In the genomic region with DNA sequence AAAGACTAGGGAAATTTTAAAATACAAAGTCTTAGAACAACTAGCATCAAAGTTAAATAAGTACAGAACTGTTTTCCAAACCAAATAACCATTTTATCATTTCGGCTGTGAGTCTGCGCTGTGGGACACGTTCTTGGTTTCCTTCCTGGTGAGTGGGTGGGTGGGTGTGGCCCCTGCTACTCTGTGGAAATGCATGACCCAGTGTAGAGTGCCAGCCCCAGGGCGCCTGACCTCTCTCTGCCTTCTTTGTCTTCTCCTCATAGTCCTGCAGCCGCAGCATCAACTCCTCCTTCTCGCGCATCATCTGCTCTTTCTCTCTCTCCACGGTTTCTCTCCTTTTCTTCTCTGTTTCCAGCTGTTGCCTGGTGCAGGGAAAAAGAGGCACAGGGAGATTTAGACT, we compare ENCODE assay signal across 1 cellular context.
TF ChIP-seq lines count a peak whose summit lies in the region.

No MANE protein-coding gene starts in this region.

TF ChIP-seq in WTC11, 78 proteins besides CTCF, POLR2A, EP300 and RAD21 (continued from another document):
- no peak for TF ChIP-seq AFF4 (CRISPR knock-in tag; IDR thresholded peaks at IDR 0.05; ENCODE audit: borderline replicate concordance)
- TF ChIP-seq ATF6 (CRISPR knock-in tag; IDR thresholded peaks at IDR 0.05), result no peak
- TF ChIP-seq FOXJ3 (CRISPR knock-in tag; IDR thresholded peaks at IDR 0.05; ENCODE audit: borderline replicate concordance), result no peak
- no peak for TF ChIP-seq ZNF263 (CRISPR knock-in tag; IDR thresholded peaks at IDR 0.05; ENCODE audit: low read depth)
- TF ChIP-seq MAX (CRISPR knock-in tag; IDR thresholded peaks at IDR 0.05), result no peak
- no peak for TF ChIP-seq MYBL2 (CRISPR knock-in tag; IDR thresholded peaks at IDR 0.05)
- TF ChIP-seq ZNF425 (CRISPR knock-in tag; conservative IDR thresholded peaks at IDR 0.05), result no peak
- TF ChIP-seq GRHL2 (CRISPR knock-in tag; IDR thresholded peaks at IDR 0.05; ENCODE audit: insufficient replicate concordance, severe bottlenecking), result no peak
- TF ChIP-seq ZNF671 (CRISPR knock-in tag; IDR thresholded peaks at IDR 0.05), result no peak
- TF ChIP-seq ZNF219 (CRISPR knock-in tag; IDR thresholded peaks at IDR 0.05; ENCODE audit: borderline replicate concordance), result no peak
